9 cellular contexts compared by ENCODE assay signal in genomic region chr22:24157783-24158170, GRCh38. TPM values are rescaled to one million over a fixed set of nuclear protein-coding genes. Genes with fewer than 3 reads are reported as not detected.
A peak's percentile ranks its signal among the peaks of the same experiment; 100 is the strongest.
DNase-seq lines count a peak whose midpoint lies in the region; ATAC-seq, FAIRE-seq and TF ChIP-seq lines count a peak whose summit lies in the region.
"Had no signal": no experiment of that assay in that cellular context is flagged by ENCODE, and none has a peak within 500 bp of the region (broad histone marks: within the 10 kb centered on the region; RNA-seq: fewer than 3 reads in every experiment).

No MANE protein-coding gene starts in this region.

- no peak for DNase-seq in sciatic nerve (ENCODE audit: low spot score)
- DNase-seq in DMS79 (lab: John Stamatoyannopoulos, UW), result no peak
- DNase-seq in omental fat pad (ENCODE audit: low spot score), result no peak
- no peak for DNase-seq in D721Med (ENCODE audit: insufficient read length, low spot score)
- no peak for DNase-seq in hepatic stellate cell (ENCODE audit: low spot score)
- DNase-seq: colonic mucosa had no signal

- peak overlapping the region; percentile 71; the same call in 1 of the 2 replicates for H3K9ac ChIP-seq in OCI-LY1 (ENCODE audit: low read length)

- no peak overlapping the region for H2AFZ ChIP-seq in OCI-LY1 (ENCODE audit: low read length)

- intact Hi-C loops in dendritic cell treated with granulocyte-macrophage colony-stimulating factor and Interleukin-4, amounts not matched to agents 40 ng/mL and 50 ng/mL, for 4 days (cut with micrococcal nuclease), result no loop called here
- intact Hi-C loops in sciatic nerve (cut with DNase I), result no loop called here

- H3K27ac Mint-ChIP-seq in dendritic cell treated with granulocyte-macrophage colony-stimulating factor and Interleukin-4, amounts not matched to agents 40 ng/mL and 50 ng/mL, for 4 days, result no peak overlapping the region

- peak overlapping the region; percentile 89 for H3K4me2 ChIP-seq in DOHH2 (ENCODE audit: low read length)
- peak overlapping the region; percentile 95 for H3K4me2 ChIP-seq in OCI-LY1 (ENCODE audit: low read length)

- H3F3A ChIP-seq in DOHH2 (ENCODE audit: control insufficient read depth, insufficient read depth) (no peaks in the 10 kb centered on the region), OCI-LY1 (ENCODE audit: insufficient read depth, low read length) (no peaks in the 10 kb centered on the region)

- H3K27me3 Mint-ChIP-seq in dendritic cell treated with granulocyte-macrophage colony-stimulating factor and Interleukin-4, amounts not matched to agents 40 ng/mL and 50 ng/mL, for 4 days, result no peaks in the 10 kb centered on the region

- H3K4me1 ChIP-seq in DOHH2 (ENCODE audit: control insufficient read depth, low read length) (peaks cover 44% of the 10 kb centered on the region), OCI-LY1 (ENCODE audit: insufficient read depth, low read length, severe bottlenecking) (peaks cover 54% of the 10 kb centered on the region)

- peaks cover 42% of the 10 kb centered on the region for H3K36me3 Mint-ChIP-seq in dendritic cell treated with granulocyte-macrophage colony-stimulating factor and Interleukin-4, amounts not matched to agents 40 ng/mL and 50 ng/mL, for 4 days (ENCODE audit: low read depth)

- ATAC-seq in sciatic nerve, result peak; percentile 18
- ATAC-seq in omental fat pad (ENCODE audit: low FRiP score), result no peak

- no peaks in the 10 kb centered on the region for H3K27me3 ChIP-seq in DOHH2 (ENCODE audit: control insufficient read depth, low read length)
- H3K27me3 ChIP-seq in OCI-LY1 (ENCODE audit: insufficient read depth, low read length), result no peaks in the 10 kb centered on the region
- H3K27me3 ChIP-seq: colonic mucosa had no signal

- H3K36me3 ChIP-seq in DOHH2 (ENCODE audit: control insufficient read depth, low read length), result peaks cover 5% of the 10 kb centered on the region
- no peaks in the 10 kb centered on the region for H3K36me3 ChIP-seq in OCI-LY1 (ENCODE audit: insufficient read depth, low read length)
- H3K36me3 ChIP-seq: colonic mucosa had no signal

- peak overlapping the region; percentile 81 for H3K4me3 ChIP-seq in DOHH2 (ENCODE audit: low read length)
- H3K4me3 ChIP-seq in OCI-LY1 (ENCODE audit: low read depth, low read length, poor library complexity, severe bottlenecking), result peak overlapping the region; percentile 82

- no peak for TF ChIP-seq CTCF in DOHH2 (IDR thresholded peaks at IDR 0.05; ENCODE audit: low read depth, low read length, poor library complexity, severe bottlenecking)
- TF ChIP-seq CTCF in OCI-LY1 (IDR thresholded peaks at IDR 0.05; ENCODE audit: low read length), result no peak
- TF ChIP-seq CTCF in omental fat pad (IDR thresholded peaks at IDR 0.05), result no peak
- no peak for TF ChIP-seq CTCF in D721Med (IDR thresholded peaks at IDR 0.05; ENCODE audit: insufficient read depth, missing control alignments)

- FAIRE-seq in D721Med (lab: Jason Lieb, UNC), result no peak

- H3K79me2 ChIP-seq in DOHH2 (ENCODE audit: control insufficient read depth, low read length) (no peaks in the 10 kb centered on the region), OCI-LY1 (ENCODE audit: insufficient read depth, low read length) (no peaks in the 10 kb centered on the region)

- peaks cover 9% of the 10 kb centered on the region; the same call in 1 of the 2 replicates for H4K20me1 ChIP-seq in DOHH2 (ENCODE audit: control insufficient read depth, insufficient read depth, low read depth, low read length)
- H4K20me1 ChIP-seq in OCI-LY1 (ENCODE audit: insufficient read depth, low read length), result no peaks in the 10 kb centered on the region

- H3K9me2 ChIP-seq in DOHH2 (replicated peaks; ENCODE audit: control insufficient read depth, low read length), result no peaks in the 10 kb centered on the region
- H3K9me2 ChIP-seq in OCI-LY1 (ENCODE audit: low read depth, low read length), result no peaks in the 10 kb centered on the region

- peak overlapping the region; percentile 11 for H3K4me3 Mint-ChIP-seq in dendritic cell treated with granulocyte-macrophage colony-stimulating factor and Interleukin-4, amounts not matched to agents 40 ng/mL and 50 ng/mL, for 4 days

- H3K9me3 ChIP-seq in DOHH2 (ENCODE audit: control insufficient read depth, insufficient read depth, low read length), result no peaks in the 10 kb centered on the region
- no peaks in the 10 kb centered on the region for H3K9me3 ChIP-seq in OCI-LY1 (ENCODE audit: low read length)
- H3K9me3 ChIP-seq: colonic mucosa had no signal

- H3K4me1 Mint-ChIP-seq in dendritic cell treated with granulocyte-macrophage colony-stimulating factor and Interleukin-4, amounts not matched to agents 40 ng/mL and 50 ng/mL, for 4 days (ENCODE audit: low read depth), result peaks cover 87% of the 10 kb centered on the region

- H3K27ac ChIP-seq in DOHH2 (ENCODE audit: low read depth, low read length) (peak overlapping the region; percentile 55), OCI-LY1 (ENCODE audit: low read depth, low read length, poor library complexity, severe bottlenecking) (peak overlapping the region; percentile 91)

- no peaks in the 10 kb centered on the region for H3K9me3 Mint-ChIP-seq in dendritic cell treated with granulocyte-macrophage colony-stimulating factor and Interleukin-4, amounts not matched to agents 40 ng/mL and 50 ng/mL, for 4 days

RNA-seq across cellular contexts. Expression of gene SUSD2, which starts 23.5 kb away (rescaled TPM):
- total RNA-seq in sciatic nerve (4.1 TPM), omental fat pad (1 to 10 TPM; 2.3 to 8.0 (median 4.7) TPM)
